Comparison of ENCODE assay signal across 17 cellular contexts in the genomic region with DNA sequence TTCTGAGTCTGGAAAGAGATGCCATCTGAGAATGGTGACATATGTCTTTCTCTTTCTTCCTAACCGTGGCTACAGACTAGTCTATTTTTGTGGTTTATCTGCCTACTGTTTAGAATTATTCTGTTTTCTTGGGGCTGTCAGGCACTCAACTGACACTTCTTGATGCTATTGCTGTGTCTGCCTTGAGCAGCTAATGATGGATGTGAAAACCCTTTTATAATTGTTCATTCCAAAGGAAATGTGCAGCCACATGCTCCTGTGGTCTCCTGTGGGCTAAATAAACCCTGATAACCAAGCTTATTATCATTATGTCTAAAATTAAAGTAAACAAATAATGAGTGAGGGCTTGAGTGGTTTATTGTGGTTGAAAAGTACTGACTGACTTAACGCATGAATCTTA. TPM values are rescaled to one million over a fixed set of nuclear protein-coding genes. Genes with fewer than 3 reads are reported as not detected.
A peak's percentile ranks its signal among the peaks of the same experiment; 100 is the strongest.
DNase-seq lines count a peak whose midpoint lies in the region; ATAC-seq and TF ChIP-seq lines count a peak whose summit lies in the region.
"Had no signal": no experiment of that assay in that cellular context is flagged by ENCODE, and none has a peak within 500 bp of the region (broad histone marks: within the 10 kb centered on the region; RNA-seq: fewer than 3 reads in every experiment).

No MANE protein-coding gene starts in this region.

- no peak overlapping the region for H3K56ac ChIP-seq in IMR-90 (ENCODE audit: extremely low read depth, insufficient read depth, low read length)

- no peak overlapping the region for H2AK5ac ChIP-seq in IMR-90 (ENCODE audit: low read depth, low read length)
- H2AK5ac ChIP-seq in mesenchymal stem cell (ENCODE audit: low read length, severe bottlenecking): no peak overlapping the region

- H4K20me1 ChIP-seq in IMR-90 (ENCODE audit: insufficient read depth, low read length): no peaks in the 10 kb centered on the region

- in situ Hi-C loops in IMR-90 (cut with MboI; ENCODE audit: low sequenced_read_pairs): loop anchor here (25.0 kb wide), 2 partner anchors 377 to 898 kb away; no protein-coding TSS in a partner anchor

- no peak overlapping the region for H3K4me2 ChIP-seq in IMR-90 (ENCODE audit: low read depth, low read length)
- H3K4me2 ChIP-seq in mesenchymal stem cell (ENCODE audit: low read length, poor library complexity, severe bottlenecking): no peak overlapping the region

- POLR2A ChIA-PET in IMR-90 (lab: Charles Lee; ENCODE audit: unreplicated experiment): no interaction called here

- no CpG with 5 or more reads among the region's 2 CpGs for WGBS in IMR-90 (ENCODE audit: extremely low coverage in 2 of 2, insufficient read length in 1 of 2), 2 experiments
- WGBS in mesenchymal stem cell: 92% methylated on average over 2 of the region's 2 CpGs
- WGBS in suprapubic skin: 42% methylated on average over 2 of the region's 2 CpGs

- no peak for TF ChIP-seq POLR2A in IMR-90 (IDR thresholded peaks at IDR 0.05; ENCODE audit: low read depth, low read length)
- no peak for TF ChIP-seq POLR2A in suprapubic skin (IDR thresholded peaks at IDR 0.05)

- intact Hi-C loops in IMR-90 (cut with micrococcal nuclease): loop anchor here (10.0 kb wide), 1 partner anchor 145 kb away; no protein-coding TSS in a partner anchor

- H2AFZ ChIP-seq in IMR-90 (replicated peaks; ENCODE audit: low read length, poor library complexity) (no peak overlapping the region), mesenchymal stem cell (ENCODE audit: low read depth, low read length) (no peak overlapping the region)

- H3K4ac ChIP-seq in IMR-90 (ENCODE audit: low read depth, low read length): no peak overlapping the region
- H3K4ac ChIP-seq in mesenchymal stem cell (ENCODE audit: low read depth in 1 of 2, low read length in 2 of 2): no peak overlapping the region

- BruUV-seq in IMR-90 (replicated peaks; lab: Mats Ljungman, UMichigan): no TSS peak

- TF ChIP-seq CTCF in IMR-90 (conservative IDR thresholded peaks at IDR 0.05; ENCODE audit: low read depth, low read length): no peak
- no peak for TF ChIP-seq CTCF in suprapubic skin (IDR thresholded peaks at IDR 0.05)

- no peak overlapping the region for H2AK9ac ChIP-seq in IMR-90 (replicated peaks; ENCODE audit: low read depth, low read length, poor library complexity)

- CTCF ChIA-PET in IMR-90 (lab: Yijun Ruan, JAX): no interaction called here

- peaks cover 7% of the 10 kb centered on the region; the same call in 1 of the 2 replicates for H3K4me1 ChIP-seq in IMR-90 (ENCODE audit: control insufficient read depth, insufficient read depth, low read length)
- H3K4me1 ChIP-seq in mesenchymal stem cell (ENCODE audit: control insufficient read depth, insufficient read depth, low read depth, low read length): peaks cover 2% of the 10 kb centered on the region
- H3K4me1 ChIP-seq in suprapubic skin: peaks cover 10% of the 10 kb centered on the region
- H3K4me1 ChIP-seq: SJSA1 had no signal

- dilution Hi-C loops in IMR-90 (cut with HindIII; ENCODE audit: low sequenced_read_pairs, unreplicated experiment): no loop called here

- 0 out of 4 replicates have a peak overlapping the region, but pooled peaks of 1 of the 2 experiments have one; percentile 5 for H4K8ac ChIP-seq in IMR-90 (ENCODE audit: low read depth in 2 of 2, low read length in 2 of 2)
- H4K8ac ChIP-seq in mesenchymal stem cell (ENCODE audit: low read length): no peak overlapping the region

- H4K91ac ChIP-seq in IMR-90 (ENCODE audit: insufficient read depth, low read depth, low read length): no peak overlapping the region
- H4K91ac ChIP-seq in mesenchymal stem cell (ENCODE audit: low read length): no peak overlapping the region

- H2BK20ac ChIP-seq in IMR-90 (ENCODE audit: low read depth, low read length): no peak overlapping the region

- peaks cover 2% of the 10 kb centered on the region; the same call in 1 of the 2 replicates for H3K9me1 ChIP-seq in IMR-90 (ENCODE audit: insufficient read depth, low read length)

- H3K9me3 ChIP-seq in IMR-90 (ENCODE audit: control insufficient read depth, insufficient read depth, low read length): no peaks in the 10 kb centered on the region
- H3K9me3 ChIP-seq in mesenchymal stem cell (ENCODE audit: control insufficient read depth, low read length): no peaks in the 10 kb centered on the region
- H3K9me3 ChIP-seq in suprapubic skin: no peaks in the 10 kb centered on the region
- H3K9me3 ChIP-seq: SJSA1 had no signal

- ATAC-seq in IMR-90 (ENCODE audit: low read depth): no peak
- no peak for ATAC-seq in stimulated activated naive CD8-positive, alpha-beta T cell treated with anti-CD3 and anti-CD28 coated beads, Interleukin-15, Interleukin-2, amounts not matched to agents 100 U/mL and 50 U/mL, for 24 hours

- no peak overlapping the region for H2BK12ac ChIP-seq in mesenchymal stem cell (ENCODE audit: low read length in 2 of 2)

- no peak for TF ChIP-seq EP300 in suprapubic skin (IDR thresholded peaks at IDR 0.05)

- H3K14ac ChIP-seq in IMR-90 (replicated peaks; ENCODE audit: low read depth, low read length) (no peak overlapping the region), mesenchymal stem cell (ENCODE audit: low read length in 2 of 2) (no peak overlapping the region)

- H2BK120ac ChIP-seq in IMR-90 (ENCODE audit: low read depth, low read length): no peak overlapping the region; the same call in 1 of the 2 replicates
- no peak overlapping the region for H2BK120ac ChIP-seq in mesenchymal stem cell (ENCODE audit: low read depth, low read length)

- H3K27ac ChIP-seq in IMR-90 (ENCODE audit: insufficient read depth, low read length) (no peak overlapping the region), mesenchymal stem cell (ENCODE audit: low read length, poor library complexity, severe bottlenecking) (no peak overlapping the region), suprapubic skin (no peak overlapping the region)
- H3K27ac ChIP-seq: RWPE1, SJSA1 had no signal

- H3K79me1 ChIP-seq in IMR-90 (ENCODE audit: low read depth in 1 of 2, low read length in 2 of 2): no peaks in the 10 kb centered on the region
- no peaks in the 10 kb centered on the region for H3K79me1 ChIP-seq in mesenchymal stem cell (replicated peaks; ENCODE audit: low read length, poor library complexity, severe bottlenecking)

- TF ChIP-seq RAD21 in IMR-90 (IDR thresholded peaks at IDR 0.05; ENCODE audit: low read length): no peak

- H3K36me3 ChIP-seq in IMR-90 (ENCODE audit: control insufficient read depth, insufficient read depth, low read length): no peaks in the 10 kb centered on the region
- no peaks in the 10 kb centered on the region for H3K36me3 ChIP-seq in mesenchymal stem cell (ENCODE audit: control insufficient read depth in 1 of 2, insufficient read depth in 2 of 2, low read depth in 1 of 2, low read length in 2 of 2)
- H3K36me3 ChIP-seq in suprapubic skin: no peaks in the 10 kb centered on the region
- H3K36me3 ChIP-seq: SJSA1 had no signal

- no peak overlapping the region for H3K23ac ChIP-seq in IMR-90 (ENCODE audit: low read depth, low read length)
- H3K23ac ChIP-seq in mesenchymal stem cell (ENCODE audit: low read length in 2 of 2): no peak overlapping the region

- H2BK5ac ChIP-seq in IMR-90 (ENCODE audit: low read depth, low read length, poor library complexity, severe bottlenecking): no peak overlapping the region
- H2BK5ac ChIP-seq in mesenchymal stem cell (ENCODE audit: low read depth, low read length, poor library complexity, severe bottlenecking): no peak overlapping the region

- H3K4me3 ChIP-seq in IMR-90 (ENCODE audit: insufficient read depth, low read depth, low read length) (no peak overlapping the region), mesenchymal stem cell (ENCODE audit: insufficient read depth in 1 of 2, low read depth in 1 of 2, low read length in 2 of 2) (no peak overlapping the region), suprapubic skin (no peak overlapping the region)
- H3K4me3 ChIP-seq: SJSA1 had no signal

- no peak overlapping the region for H2BK15ac ChIP-seq in IMR-90 (ENCODE audit: low read depth, low read length)
- H2BK15ac ChIP-seq in mesenchymal stem cell (ENCODE audit: low read depth, poor library complexity, severe bottlenecking): no peak overlapping the region

- no peak overlapping the region for H3K9ac ChIP-seq in IMR-90 (ENCODE audit: low read depth, low read length)
- H3K9ac ChIP-seq in mesenchymal stem cell (ENCODE audit: low read length): peak overlapping the region; percentile 11

- peak overlapping the region; percentile 35; the same call in 1 of the 2 replicates for H3K18ac ChIP-seq in IMR-90 (ENCODE audit: low read depth, low read length)
- no peak overlapping the region for H3K18ac ChIP-seq in mesenchymal stem cell (ENCODE audit: low read depth in 1 of 2, low read length in 2 of 2)

- DNase-seq in DMS79 treated with DMSO at 0.1 percent for 48 hours (lab: John Stamatoyannopoulos, UW) (peak; percentile 40), IMR-90 (no peak), amniotic epithelial cell (ENCODE audit: low read depth) (peak; percentile 49), mesenchymal stem cell (no peak), amygdala (lab: John Stamatoyannopoulos, UW) (no peak), suprapubic skin (ENCODE audit: low spot score in 2 of 2) (no peak)
- no peak for DNase-seq in stimulated activated naive CD8-positive, alpha-beta T cell treated with anti-CD3 and anti-CD28 coated beads, Interleukin-15, Interleukin-2, amounts not matched to agents 100 U/mL and 50 U/mL, for 24 hours
- DNase-seq: Caco-2; CD4-positive, CD25-positive, alpha-beta regulatory T cell; H9; NCI-H1436 treated with DMSO at 0.1 percent for 48 hours; NCI-H2081; NCI-H226; NCI-H526 treated with DMSO at 0.1 percent for 48 hours; SW 1271 had no signal

- H3K27me3 ChIP-seq in IMR-90 (ENCODE audit: control insufficient read depth, insufficient read depth, low read length) (no peaks in the 10 kb centered on the region), mesenchymal stem cell (ENCODE audit: control insufficient read depth in 1 of 2, insufficient read depth in 1 of 2, low read length in 2 of 2) (no peaks in the 10 kb centered on the region), suprapubic skin (no peaks in the 10 kb centered on the region)
- H3K27me3 ChIP-seq: SJSA1 had no signal

- H4K5ac ChIP-seq in IMR-90 (ENCODE audit: low read depth, low read length): no peak overlapping the region

TF ChIP-seq in IMR-90, 13 proteins besides CTCF, POLR2A, EP300 and RAD21:
- TF ChIP-seq RCOR1 (IDR thresholded peaks at IDR 0.05; ENCODE audit: insufficient replicate concordance, low read length): no peak
TF ChIP-seq in IMR-90: peak in this region for 0.

RNA-seq across cellular contexts. Expression of gene CXADR, which starts 52.7 kb away (rescaled TPM):
- total RNA-seq in IMR-90 (2012; rRNA removed) (0.83 and 1.1 TPM in 2 replicates), suprapubic skin (100 to 1,000 TPM in 3 of 4 donors, 10 to 100 TPM in 1; 87.7 to 123 (median 112) TPM)
- 0.21 and 0.26 TPM in 2 replicates for polyA plus RNA-seq in IMR-90 (2012; rRNA removed)
- polyA plus RNA-seq in IMR-90 (2012; cell fraction: cytosol; rRNA removed): 0.09 TPM in 2 replicates
- polyA plus RNA-seq in IMR-90 (2012; cell fraction: nucleus; rRNA removed; ENCODE audit: low replicate concordance): 0.02 and 0.08 TPM in 2 replicates
- 0.97 TPM for polyA plus RNA-seq in mesenchymal stem cell (2013, experiment 1 of 2)
- 0.71 TPM for polyA plus RNA-seq in mesenchymal stem cell (2013, experiment 2 of 2)

Comparison
In these comparisons a context has a peak if more than half of its experiments do, and no peak if none do; other contexts are left out.
1. DNase-seq: peak in DMS79 treated with DMSO at 0.1 percent for 48 hours (single experiment) and amniotic epithelial cell (single experiment); none in IMR-90 (single experiment), mesenchymal stem cell (single experiment), amygdala (0 of 56), suprapubic skin (0 of 2) and stimulated activated naive CD8-positive, alpha-beta T cell treated with anti-CD3 and anti-CD28 coated beads, Interleukin-15, Interleukin-2, amounts not matched to agents 100 U/mL and 50 U/mL, for 24 hours (single experiment).
2. RNA of gene CXADR, which starts 52.7 kb away (total RNA-seq): 87.7 to 123 TPM in suprapubic skin; 0.83 to 1.1 TPM in IMR-90; every median in the first group is over 10 times any median in the second.